In the genomic region with DNA sequence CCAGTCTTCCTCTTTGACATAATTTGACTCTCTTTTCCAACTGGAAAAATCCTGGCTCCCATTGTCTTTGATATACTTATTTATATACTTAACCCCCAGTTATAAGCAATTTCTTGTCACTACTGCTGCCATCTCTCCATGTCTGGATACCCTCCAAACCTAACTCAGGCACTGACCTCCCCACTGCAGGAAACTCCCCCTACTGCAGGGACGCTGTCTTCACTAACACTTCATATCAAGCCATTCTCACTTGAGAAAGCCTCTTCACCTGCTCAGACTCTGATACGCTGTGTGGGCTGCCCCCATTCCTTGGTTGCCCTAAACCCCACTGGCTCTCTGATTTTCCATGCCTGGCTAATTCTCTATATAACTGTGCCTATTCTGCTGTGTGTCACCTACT, we compare ENCODE assay signal across 18 cellular contexts.
"Had no signal": no experiment of that assay in that cellular context is flagged by ENCODE, and none has a peak within 500 bp of the region (broad histone marks: within the 10 kb centered on the region; RNA-seq: fewer than 3 reads in every experiment).

No MANE protein-coding gene starts in this region.

- ATAC-seq: effector memory CD8-positive, alpha-beta T cell; foreskin keratinocyte; gastroesophageal sphincter; heart right ventricle; left cardiac atrium; left lung; left ventricle myocardium superior; lower lobe of right lung; mucosa of descending colon had no signal

- H3K36me3 Mint-ChIP-seq: mesothelial cell of epicardium, naive B cell had no signal

- DNase-seq: cerebellar nuclear complex; colonic mucosa; cortex of kidney; effector CD8-positive, alpha-beta T cell; effector memory CD8-positive, alpha-beta T cell; foreskin keratinocyte; heart right ventricle; hippocampal formation; left cardiac atrium; left lung; left ventricle myocardium superior; lower lobe of right lung; mucosa of descending colon; naive B cell had no signal

- H3K27me3 ChIP-seq: colonic mucosa, esophagus muscularis mucosa, foreskin keratinocyte, gastroesophageal sphincter, heart right ventricle, left lung had no signal

- H3K36me3 ChIP-seq: colonic mucosa, esophagus muscularis mucosa, gastroesophageal sphincter, heart right ventricle, left lung, lower lobe of right lung had no signal

- H3K27me3 Mint-ChIP-seq: dendritic cell treated with granulocyte-macrophage colony-stimulating factor and Interleukin-4, amounts not matched to agents 40 ng/mL and 50 ng/mL, for 4 days; effector memory CD8-positive, alpha-beta T cell; naive B cell had no signal

- H3K9me3 Mint-ChIP-seq: mesothelial cell of epicardium had no signal

- H3K4me1 ChIP-seq: colonic mucosa, esophagus muscularis mucosa, foreskin keratinocyte, gastroesophageal sphincter, heart right ventricle, left lung, lower lobe of right lung had no signal

- H3K27ac ChIP-seq: colonic mucosa, esophagus muscularis mucosa, foreskin keratinocyte, gastroesophageal sphincter, heart right ventricle, left lung, lower lobe of right lung had no signal

- H3K4me3 Mint-ChIP-seq: dendritic cell treated with granulocyte-macrophage colony-stimulating factor and Interleukin-4, amounts not matched to agents 40 ng/mL and 50 ng/mL, for 4 days; effector memory CD8-positive, alpha-beta T cell; mesothelial cell of epicardium; naive B cell had no signal

- H3K27ac Mint-ChIP-seq: dendritic cell treated with granulocyte-macrophage colony-stimulating factor and Interleukin-4, amounts not matched to agents 40 ng/mL and 50 ng/mL, for 4 days; effector memory CD8-positive, alpha-beta T cell; mesothelial cell of epicardium; naive B cell had no signal

- H3K4me1 Mint-ChIP-seq: mesothelial cell of epicardium, naive B cell had no signal

- H3K4me3 ChIP-seq: colonic mucosa, esophagus muscularis mucosa, gastroesophageal sphincter, heart right ventricle, left lung, lower lobe of right lung, mucosa of descending colon had no signal

- H3K9me3 ChIP-seq: colonic mucosa, esophagus muscularis mucosa, gastroesophageal sphincter, left lung, lower lobe of right lung, mucosa of descending colon had no signal
